9 cellular contexts compared by ENCODE assay signal in genomic region chr11:65554057-65554818, GRCh38. TPM values are rescaled to one million over a fixed set of nuclear protein-coding genes. Genes with fewer than 3 reads are reported as not detected.
DNase-seq lines count a peak whose midpoint lies in the region; ATAC-seq and TF ChIP-seq lines count a peak whose summit lies in the region.
"Had no signal": no experiment of that assay in that cellular context is flagged by ENCODE, and none has a peak within 500 bp of the region (broad histone marks: within the 10 kb centered on the region; RNA-seq: fewer than 3 reads in every experiment).

No MANE protein-coding gene starts in this region.

- H3K4me1 ChIP-seq in Caco-2 (peaks cover 59% of the 10 kb centered on the region), ascending aorta (peaks cover 10 to 42% of the 10 kb centered on the region in 2 donors), upper lobe of right lung (peaks cover 31% of the 10 kb centered on the region)

- POLR2A ChIA-PET in Caco-2 (lab: Charles Lee), result no interaction called here

- H3K36me3 Mint-ChIP-seq in Caco-2 (ENCODE audit: insufficient read depth, unreplicated experiment) (peaks cover 34% of the 10 kb centered on the region), IgD-negative memory B cell (no peaks in the 10 kb centered on the region), nephron progenitor cell (ENCODE audit: low read depth) (peaks cover 1% of the 10 kb centered on the region)

- no TSS peak for BruUV-seq in Caco-2 (replicated peaks; lab: Mats Ljungman, UMichigan)

- intact Hi-C loops in Caco-2 (cut with micrococcal nuclease; ENCODE audit: unreplicated experiment), result no loop called here
- intact Hi-C loops in ascending aorta (cut with DNase I), result loop anchor here (1.0 kb wide), 1 partner anchor 11 kb away; no protein-coding TSS in a partner anchor
- intact Hi-C loops in upper lobe of right lung (cut with DNase I), result no loop called here

- no peak overlapping the region for H3K4me3 Mint-ChIP-seq in Caco-2 (ENCODE audit: unreplicated experiment)
- peak overlapping the region in 3 of 4 donors; percentile 50 to 85 (median 76) for H3K4me3 Mint-ChIP-seq in IgD-negative memory B cell
- peak overlapping the region; percentile 56 for H3K4me3 Mint-ChIP-seq in nephron progenitor cell

- no peaks in the 10 kb centered on the region for H3K27me3 Mint-ChIP-seq in Caco-2 (ENCODE audit: insufficient read depth, unreplicated experiment)
- H3K27me3 Mint-ChIP-seq in IgD-negative memory B cell, result no peaks in the 10 kb centered on the region
- H3K27me3 Mint-ChIP-seq in nephron progenitor cell (ENCODE audit: low read depth, poor library complexity), result peaks cover 48% of the 10 kb centered on the region

- no peak overlapping the region for H3K4me3 ChIP-seq in Caco-2 (ENCODE audit: low read depth, low read length)
- no peak overlapping the region for H3K4me3 ChIP-seq in ascending aorta
- no peak overlapping the region for H3K4me3 ChIP-seq in upper lobe of right lung

- no peaks in the 10 kb centered on the region for H3K27me3 ChIP-seq in Caco-2 (replicated peaks; ENCODE audit: control insufficient read depth, insufficient read depth, low read length)
- no peaks in the 10 kb centered on the region for H3K27me3 ChIP-seq in ascending aorta
- H3K27me3 ChIP-seq in upper lobe of right lung, result no peaks in the 10 kb centered on the region

- H3K27ac Mint-ChIP-seq in Caco-2 (ENCODE audit: unreplicated experiment) (peak overlapping the region; percentile 61), IgD-negative memory B cell (peak overlapping the region in 1 of 3 donors; percentile 38), nephron progenitor cell (no peak overlapping the region)

- no peaks in the 10 kb centered on the region; the same call in 1 of the 2 replicates for H3K36me3 ChIP-seq in Caco-2 (ENCODE audit: control insufficient read depth, insufficient read depth, low read length)
- peaks cover 40 to 45% of the 10 kb centered on the region in 2 donors for H3K36me3 ChIP-seq in ascending aorta
- peaks cover 2% of the 10 kb centered on the region for H3K36me3 ChIP-seq in upper lobe of right lung

- no peak for DNase-seq in Caco-2
- DNase-seq in ascending aorta (ENCODE audit: low spot score in 2 of 2), result no peak
- DNase-seq in nephron progenitor cell, result no peak
- DNase-seq in GM03348 (ENCODE audit: low spot score), result no peak
- DNase-seq in upper lobe of right lung, result no peak
- no peak for DNase-seq in SKM-1 treated with dmso at 0.1 percent for 144 hours (lab: John Stamatoyannopoulos, UW; ENCODE audit: unreplicated experiment)
- DNase-seq: SW 1271 had no signal

- H3K4me1 Mint-ChIP-seq in Caco-2 (ENCODE audit: low read depth, unreplicated experiment), result peaks cover 44% of the 10 kb centered on the region
- H3K4me1 Mint-ChIP-seq in IgD-negative memory B cell, result peaks cover 10 to 30% (median 22%) of the 10 kb centered on the region in 3 donors
- peaks cover 65% of the 10 kb centered on the region for H3K4me1 Mint-ChIP-seq in nephron progenitor cell

- H3K9me3 ChIP-seq in Caco-2 (no peaks in the 10 kb centered on the region), ascending aorta (no peaks in the 10 kb centered on the region), upper lobe of right lung (no peaks in the 10 kb centered on the region)

- TF ChIP-seq POLR2A in GM18505 (IDR thresholded peaks at IDR 0.05; ENCODE audit: borderline replicate concordance, extremely low read depth, insufficient read depth, insufficient read length), result no peak

- H3K27ac ChIP-seq in ascending aorta (peak overlapping the region; percentile 97 to 99), upper lobe of right lung (no peak overlapping the region)

- TF ChIP-seq CTCF in Caco-2 (IDR thresholded peaks at IDR 0.05; ENCODE audit: insufficient read depth in 1 of 2, low read depth in 1 of 2, low read length in 1 of 2, severe bottlenecking in 1 of 2, unreplicated experiment in 1 of 2) (no peak), ascending aorta (IDR thresholded peaks at IDR 0.05) (no peak), nephron progenitor cell (IDR thresholded peaks at IDR 0.05) (no peak), upper lobe of right lung (IDR thresholded peaks at IDR 0.05) (no peak)

- no peaks in the 10 kb centered on the region for H3K9me3 Mint-ChIP-seq in Caco-2 (ENCODE audit: unreplicated experiment)
- H3K9me3 Mint-ChIP-seq in IgD-negative memory B cell, result no peaks in the 10 kb centered on the region
- no peaks in the 10 kb centered on the region for H3K9me3 Mint-ChIP-seq in nephron progenitor cell

- CTCF ChIA-PET in Caco-2 (lab: Charles Lee), result no interaction called here

- no peak for ATAC-seq in GM18505 (IDR thresholded peaks at IDR 0.05; ENCODE audit: unreplicated experiment)
- no peak for ATAC-seq in upper lobe of right lung

RNA-seq across cellular contexts. Expression of gene LTBP3, which starts 3.9 kb away (rescaled TPM):
- total RNA-seq in Caco-2 (2022), result 87.2 and 91.2 TPM in 2 replicates
- polyA plus RNA-seq in IgD-negative memory B cell, result 37.4 TPM
- 702 TPM for total RNA-seq in ascending aorta
- 128 TPM for total RNA-seq in upper lobe of right lung

RNA-seq across cellular contexts. Expression of gene ZNRD2, which starts 16.0 kb away (rescaled TPM):
- total RNA-seq in Caco-2 (2022) (52.9 and 53.9 TPM in 2 replicates), ascending aorta (157 TPM), upper lobe of right lung (24.0 TPM)
- 86.4 TPM for polyA plus RNA-seq in IgD-negative memory B cell

RNA-seq across cellular contexts. Expression of gene FAM89B, which starts 18.1 kb away (rescaled TPM):
- total RNA-seq in Caco-2 (2022) (24.0 and 26.9 TPM in 2 replicates), ascending aorta (104 TPM), upper lobe of right lung (44.1 TPM)
- polyA plus RNA-seq in IgD-negative memory B cell, result 49.0 TPM

RNA-seq across cellular contexts. Expression of gene EHBP1L1, which starts 21.6 kb away (rescaled TPM):
- total RNA-seq in Caco-2 (2022) (19.2 and 19.6 TPM in 2 replicates), ascending aorta (418 TPM), upper lobe of right lung (88.3 TPM)
- 16.1 TPM for polyA plus RNA-seq in IgD-negative memory B cell

RNA-seq across cellular contexts. Expression of gene SCYL1, which starts 29.4 kb away (rescaled TPM):
- total RNA-seq in Caco-2 (2022) (123 and 124 TPM in 2 replicates), ascending aorta (220 TPM), upper lobe of right lung (74.4 TPM)
- polyA plus RNA-seq in IgD-negative memory B cell, result 34.0 TPM
